36 cellular contexts compared by ENCODE assay signal in genomic region chr10:85048644-85049043, GRCh38.
"Had no signal": no experiment of that assay in that cellular context is flagged by ENCODE, and none has a peak within 500 bp of the region (broad histone marks: within the 10 kb centered on the region; RNA-seq: fewer than 3 reads in every experiment).

No MANE protein-coding gene starts in this region.

- H3K27me3 ChIP-seq: ascending aorta had no signal

- H3K27me3 Mint-ChIP-seq: activated B cell treated with CpG ODN at 0.5 μM for 24 hours; activated CD4-positive, alpha-beta memory T cell treated with anti-CD3 and anti-CD28 coated beads, Interleukin-2, amount 10 ng/mL, durations not matched to agents 7 days and 5 days; activated CD4-positive, alpha-beta T cell treated with anti-CD3 and anti-CD28 coated beads, Interleukin-2, amount 10 ng/mL, durations not matched to agents 24 days and 14 days; activated CD8-positive, alpha-beta memory T cell treated with anti-CD3 and anti-CD28 coated beads, Interleukin-2, amount 10 ng/mL, durations not matched to agents 7 days and 5 days; activated naive CD4-positive, alpha-beta T cell treated with anti-CD3 and anti-CD28 coated beads, Interleukin-2, amount 10 ng/mL, durations not matched to agents 7 days and 5 days; activated naive CD4-positive, alpha-beta T cell treated with anti-CD3 and anti-CD28 coated beads, Interleukin-2, amount 50 U/mL, for 24 hours; activated naive CD8-positive, alpha-beta T cell; activated naive CD8-positive, alpha-beta T cell treated with anti-CD3 and anti-CD28 coated beads, Interleukin-2, amount 10 ng/mL, durations not matched to agents 7 days and 5 days; activated naive CD8-positive, alpha-beta T cell treated with anti-CD3 and anti-CD28 coated beads, Interleukin-2, amount 50 U/mL, for 24 hours; activated T-cell treated with anti-CD3 and anti-CD28 coated beads, Interleukin-2, amount 50 U/mL, for 24 hours; brain; central memory CD8-positive, alpha-beta T cell had no signal

- H3K27ac Mint-ChIP-seq: activated B cell treated with CpG ODN at 0.5 μM for 24 hours; activated CD4-positive, alpha-beta memory T cell treated with anti-CD3 and anti-CD28 coated beads, Interleukin-2, amount 10 ng/mL, durations not matched to agents 7 days and 5 days; activated CD4-positive, alpha-beta T cell treated with anti-CD3 and anti-CD28 coated beads, Interleukin-2, amount 10 ng/mL, durations not matched to agents 24 days and 14 days; activated CD8-positive, alpha-beta memory T cell treated with anti-CD3 and anti-CD28 coated beads, Interleukin-2, amount 10 ng/mL, durations not matched to agents 7 days and 5 days; activated CD8-positive, alpha-beta T cell treated with anti-CD3 and anti-CD28 coated beads, Interleukin-2, amount 10 ng/mL, durations not matched to agents 7 days and 5 days; activated naive CD4-positive, alpha-beta T cell treated with anti-CD3 and anti-CD28 coated beads, Interleukin-2, amount 10 ng/mL, durations not matched to agents 7 days and 5 days; activated naive CD4-positive, alpha-beta T cell treated with anti-CD3 and anti-CD28 coated beads, Interleukin-2, amount 50 U/mL, for 24 hours; activated naive CD8-positive, alpha-beta T cell; activated naive CD8-positive, alpha-beta T cell treated with anti-CD3 and anti-CD28 coated beads, Interleukin-2, amount 10 ng/mL, durations not matched to agents 7 days and 5 days; activated naive CD8-positive, alpha-beta T cell treated with anti-CD3 and anti-CD28 coated beads, Interleukin-2, amount 50 U/mL, for 24 hours; activated T-cell treated with anti-CD3 and anti-CD28 coated beads, Interleukin-2, amount 50 U/mL, for 24 hours; activated T-helper 2 cell treated with anti-CD3 and anti-CD28 coated beads, Interferon-gamma antibody, Interleukin-2, Interleukin-4, amounts not matched to agents 10 μg/mL and 5 μg/mL and 100 μg/mL, durations not matched to agents 14 hours and 24 hours and 36 hours; brain; T-helper 1 cell treated with Interleukin-12 subunit alpha and Interleukin-12 subunit beta and Interleukin-4 antibody, amounts not matched to agents 30 μg/mL and 1 μg/mL, for 36 hours; T-helper 2 cell treated with Interferon-gamma antibody and Interleukin-4, amounts not matched to agents 5 μg/mL and 100 μg/mL, for 36 hours had no signal

- H3K36me3 ChIP-seq: ascending aorta had no signal

- H3K36me3 Mint-ChIP-seq: activated CD8-positive, alpha-beta memory T cell treated with anti-CD3 and anti-CD28 coated beads, Interleukin-2, amount 10 ng/mL, durations not matched to agents 7 days and 5 days; activated naive CD4-positive, alpha-beta T cell treated with anti-CD3 and anti-CD28 coated beads, Interleukin-2, amount 10 ng/mL, durations not matched to agents 7 days and 5 days; activated naive CD4-positive, alpha-beta T cell treated with anti-CD3 and anti-CD28 coated beads, Interleukin-2, amount 50 U/mL, for 24 hours; activated naive CD8-positive, alpha-beta T cell; activated naive CD8-positive, alpha-beta T cell treated with anti-CD3 and anti-CD28 coated beads, Interleukin-2, amount 10 ng/mL, durations not matched to agents 7 days and 5 days; brain had no signal

- DNase-seq: activated B cell treated with CpG ODN at 0.5 μM for 24 hours; activated CD4-positive, alpha-beta memory T cell treated with anti-CD3 and anti-CD28 coated beads, Interleukin-2, amount 10 ng/mL, durations not matched to agents 7 days and 5 days; activated CD4-positive, alpha-beta T cell treated with anti-CD3 and anti-CD28 coated beads for 4 hours; activated CD4-positive, alpha-beta T cell treated with anti-CD3 and anti-CD28 coated beads, Interleukin-2, amount 10 ng/mL, durations not matched to agents 24 days and 14 days; activated CD4-positive, alpha-beta T cell treated with anti-CD3 and anti-CD28 coated beads, Interleukin-2, amount 50 U/mL, for 1 hour; activated CD4-positive, alpha-beta T cell treated with anti-CD3 and anti-CD28 coated beads, Interleukin-2, amount 50 U/mL, for 48 hours; activated CD4-positive, CD25-positive, alpha-beta regulatory T cell treated with anti-CD3 and anti-CD28 coated beads, Interleukin-2, amount 50 U/mL, for 72 hours; activated CD8-positive, alpha-beta memory T cell treated with anti-CD3 and anti-CD28 coated beads for 24 hours; activated CD8-positive, alpha-beta memory T cell treated with anti-CD3 and anti-CD28 coated beads, Interleukin-2, amount 10 ng/mL, durations not matched to agents 7 days and 5 days; activated CD8-positive, alpha-beta memory T cell treated with anti-CD3 and anti-CD28 coated beads, Interleukin-2, amount 50 U/mL, for 48 hours; activated CD8-positive, alpha-beta T cell treated with anti-CD3 and anti-CD28 coated beads, Interleukin-2, amount 10 ng/mL, durations not matched to agents 7 days and 5 days; activated effector memory CD4-positive, alpha-beta T cell treated with Interleukin-2 at 50 U/mL for 16 hours; activated gamma-delta T cell; activated naive CD4-positive, alpha-beta T cell treated with anti-CD3 and anti-CD28 coated beads, Interleukin-2, amount 10 ng/mL, durations not matched to agents 7 days and 5 days; activated naive CD4-positive, alpha-beta T cell treated with Interleukin-2 at 50 U/mL for 16 hours; activated naive CD8-positive, alpha-beta T cell treated with anti-CD3 and anti-CD28 coated beads, Interleukin-2, amount 10 ng/mL, durations not matched to agents 7 days and 5 days; activated naive CD8-positive, alpha-beta T cell treated with anti-CD3 and anti-CD28 coated beads, Interleukin-2, amount 50 U/mL, for 24 hours; activated T-cell treated with anti-CD3 and anti-CD28 coated beads, Interleukin-2, amount 50 U/mL, for 24 hours; activated T-cell treated with anti-CD3 and anti-CD28 coated beads, Interleukin-2, amount 50 U/mL, for 48 hours; amygdala; anterior cingulate cortex; caudate nucleus; cerebellar nuclear complex; SW 1271; T-helper 1 cell; T-helper 2 cell; T-helper 9 cell had no signal

- H3K4me3 ChIP-seq: ascending aorta had no signal

- H3K4me1 Mint-ChIP-seq: activated B cell treated with CpG ODN at 0.5 μM for 24 hours; activated CD4-positive, alpha-beta memory T cell treated with anti-CD3 and anti-CD28 coated beads, Interleukin-2, amount 10 ng/mL, durations not matched to agents 7 days and 5 days; activated CD4-positive, alpha-beta T cell treated with anti-CD3 and anti-CD28 coated beads, Interleukin-2, amount 10 ng/mL, durations not matched to agents 24 days and 14 days; activated CD8-positive, alpha-beta memory T cell treated with anti-CD3 and anti-CD28 coated beads, Interleukin-2, amount 10 ng/mL, durations not matched to agents 7 days and 5 days; activated naive CD4-positive, alpha-beta T cell treated with anti-CD3 and anti-CD28 coated beads, Interleukin-2, amount 10 ng/mL, durations not matched to agents 7 days and 5 days; activated naive CD4-positive, alpha-beta T cell treated with anti-CD3 and anti-CD28 coated beads, Interleukin-2, amount 50 U/mL, for 24 hours; activated naive CD8-positive, alpha-beta T cell treated with anti-CD3 and anti-CD28 coated beads, Interleukin-2, amount 10 ng/mL, durations not matched to agents 7 days and 5 days; activated naive CD8-positive, alpha-beta T cell treated with anti-CD3 and anti-CD28 coated beads, Interleukin-2, amount 50 U/mL, for 24 hours; brain; central memory CD8-positive, alpha-beta T cell had no signal

- H3K9me3 Mint-ChIP-seq: activated CD4-positive, alpha-beta T cell treated with anti-CD3 and anti-CD28 coated beads, Interleukin-2, amount 10 ng/mL, durations not matched to agents 24 days and 14 days; activated naive CD4-positive, alpha-beta T cell treated with anti-CD3 and anti-CD28 coated beads, Interleukin-2, amount 50 U/mL, for 24 hours; activated T-helper 2 cell treated with anti-CD3 and anti-CD28 coated beads, Interferon-gamma antibody, Interleukin-2, Interleukin-4, amounts not matched to agents 10 μg/mL and 5 μg/mL and 100 μg/mL, durations not matched to agents 14 hours and 24 hours and 36 hours; T-helper 1 cell treated with Interleukin-12 subunit alpha and Interleukin-12 subunit beta and Interleukin-4 antibody, amounts not matched to agents 30 μg/mL and 1 μg/mL, for 36 hours; T-helper 2 cell treated with Interferon-gamma antibody and Interleukin-4, amounts not matched to agents 5 μg/mL and 100 μg/mL, for 36 hours had no signal

- H3K4me3 Mint-ChIP-seq: activated B cell treated with CpG ODN at 0.5 μM for 24 hours; activated CD4-positive, alpha-beta memory T cell treated with anti-CD3 and anti-CD28 coated beads, Interleukin-2, amount 10 ng/mL, durations not matched to agents 7 days and 5 days; activated CD4-positive, alpha-beta T cell treated with anti-CD3 and anti-CD28 coated beads, Interleukin-2, amount 10 ng/mL, durations not matched to agents 24 days and 14 days; activated CD8-positive, alpha-beta memory T cell treated with anti-CD3 and anti-CD28 coated beads, Interleukin-2, amount 10 ng/mL, durations not matched to agents 7 days and 5 days; activated CD8-positive, alpha-beta T cell treated with anti-CD3 and anti-CD28 coated beads, Interleukin-2, amount 10 ng/mL, durations not matched to agents 7 days and 5 days; activated naive CD4-positive, alpha-beta T cell treated with anti-CD3 and anti-CD28 coated beads, Interleukin-2, amount 10 ng/mL, durations not matched to agents 7 days and 5 days; activated naive CD4-positive, alpha-beta T cell treated with anti-CD3 and anti-CD28 coated beads, Interleukin-2, amount 50 U/mL, for 24 hours; activated naive CD8-positive, alpha-beta T cell; activated naive CD8-positive, alpha-beta T cell treated with anti-CD3 and anti-CD28 coated beads, Interleukin-2, amount 10 ng/mL, durations not matched to agents 7 days and 5 days; activated naive CD8-positive, alpha-beta T cell treated with anti-CD3 and anti-CD28 coated beads, Interleukin-2, amount 50 U/mL, for 24 hours; activated T-cell treated with anti-CD3 and anti-CD28 coated beads, Interleukin-2, amount 50 U/mL, for 24 hours; brain; central memory CD8-positive, alpha-beta T cell; T-helper 1 cell treated with Interleukin-12 subunit alpha and Interleukin-12 subunit beta and Interleukin-4 antibody, amounts not matched to agents 30 μg/mL and 1 μg/mL, for 36 hours; T-helper 2 cell treated with Interferon-gamma antibody and Interleukin-4, amounts not matched to agents 5 μg/mL and 100 μg/mL, for 36 hours had no signal

- H3K4me1 ChIP-seq: ascending aorta had no signal

- ATAC-seq: activated CD8-positive, alpha-beta memory T cell treated with anti-CD3 and anti-CD28 coated beads, Interleukin-2, amount 10 ng/mL, durations not matched to agents 7 days and 5 days; activated CD8-positive, alpha-beta T cell treated with anti-CD3 and anti-CD28 coated beads, Interleukin-2, amount 10 ng/mL, durations not matched to agents 7 days and 5 days; activated naive CD8-positive, alpha-beta T cell treated with anti-CD3 and anti-CD28 coated beads, Interleukin-2, amount 50 U/mL, for 24 hours had no signal

- H3K27ac ChIP-seq: ascending aorta, VCaP had no signal

- H3K9me3 ChIP-seq: ascending aorta had no signal
